In genomic region chr5:63053019-63053638, GRCh38 we compare ENCODE assay signal across 17 cellular contexts.
DNase-seq lines count a peak whose midpoint lies in the region; ATAC-seq and TF ChIP-seq lines count a peak whose summit lies in the region.
"Had no signal": no experiment of that assay in that cellular context is flagged by ENCODE, and none has a peak within 500 bp of the region (broad histone marks: within the 10 kb centered on the region; RNA-seq: fewer than 3 reads in every experiment).

No MANE protein-coding gene starts in this region.

- no peaks in the 10 kb centered on the region for H3K27me3 ChIP-seq in right atrium auricular region
- H3K27me3 ChIP-seq: SJCRH30 had no signal

- TF ChIP-seq CTCF in right atrium auricular region (IDR thresholded peaks at IDR 0.05) = no peak

- no peaks in the 10 kb centered on the region for H3K36me3 ChIP-seq in right atrium auricular region
- H3K36me3 ChIP-seq: HAP-1, SJCRH30 had no signal

- no peak overlapping the region for H3K4me3 ChIP-seq in right atrium auricular region
- H3K4me3 ChIP-seq: HAP-1, SJCRH30 had no signal

- no peaks in the 10 kb centered on the region for H3K9me3 ChIP-seq in right atrium auricular region
- H3K9me3 ChIP-seq: HAP-1, SJCRH30 had no signal

- ATAC-seq in GM18511 (IDR thresholded peaks at IDR 0.05; ENCODE audit: unreplicated experiment) (peak; percentile 62), SK-N-SH treated with all-trans-retinoic acid at 6 μM for 48 hours (no peak)
- ATAC-seq: T-helper 17 cell had no signal

- H3K27ac ChIP-seq in right atrium auricular region = no peak overlapping the region
- H3K27ac ChIP-seq: SJCRH30 had no signal

- peaks cover 0 to 5% of the 10 kb centered on the region in 2 donors for H3K4me1 ChIP-seq in right atrium auricular region
- H3K4me1 ChIP-seq: HAP-1, SJCRH30 had no signal

- DNase-seq in amniotic epithelial cell (ENCODE audit: low read depth) = peak; percentile 1
- peak; percentile 64 for DNase-seq in right atrium auricular region (ENCODE audit: low spot score)
- peak; percentile 48 for DNase-seq in renal cortical epithelial cell (ENCODE audit: low read depth)
- no peak for DNase-seq in medulla oblongata (ENCODE audit: extremely low spot score)
- DNase-seq in NCI-H524 (lab: John Stamatoyannopoulos, UW) = no peak
- DNase-seq in NCI-H2107 treated with DMSO at 0.1 percent for 48 hours (lab: John Stamatoyannopoulos, UW; ENCODE audit: unreplicated experiment) = no peak
- DNase-seq: activated B cell treated with CpG ODN at 0.5 μM for 24 hours; activated CD8-positive, alpha-beta memory T cell treated with anti-CD3 and anti-CD28 coated beads for 24 hours; CD4-positive, CD25-positive, alpha-beta regulatory T cell; immature natural killer cell; NCI-H2029 treated with DMSO at 0.1 percent for 48 hours; NCI-H526; T-helper 17 cell had no signal

TF ChIP-seq in SK-N-SH treated with all-trans-retinoic acid at 6 μM for 48 hours, 23 proteins besides CTCF, POLR2A, EP300 and RAD21:
- no peak for TF ChIP-seq CREB5 (CRISPR knock-in tag; IDR thresholded peaks at IDR 0.05; ENCODE audit: low read depth)
- TF ChIP-seq GLIS3 (CRISPR knock-in tag; IDR thresholded peaks at IDR 0.05) = no peak
- no peak for TF ChIP-seq ZNF8 (CRISPR knock-in tag; IDR thresholded peaks at IDR 0.05)
- no peak for TF ChIP-seq ISL1 (CRISPR knock-in tag; IDR thresholded peaks at IDR 0.05)
- TF ChIP-seq SNAI2 (CRISPR knock-in tag; IDR thresholded peaks at IDR 0.05) = no peak
- TF ChIP-seq OSR1 (CRISPR knock-in tag; IDR thresholded peaks at IDR 0.05) = no peak
- TF ChIP-seq ZNF565 (CRISPR knock-in tag; conservative IDR thresholded peaks at IDR 0.05; ENCODE audit: low read depth) = no peak
- TF ChIP-seq ZC3H10 (CRISPR knock-in tag; IDR thresholded peaks at IDR 0.05) = no peak
- no peak for TF ChIP-seq CSRNP3 (CRISPR knock-in tag; IDR thresholded peaks at IDR 0.05)
- no peak for TF ChIP-seq PATZ1 (CRISPR knock-in tag; IDR thresholded peaks at IDR 0.05; ENCODE audit: borderline replicate concordance)
- TF ChIP-seq ESRRG (CRISPR knock-in tag; IDR thresholded peaks at IDR 0.05) = no peak

Comparison
In these comparisons a context has a peak if more than half of its experiments do, and no peak if none do; other contexts are left out.
1. DNase-seq: peak in amniotic epithelial cell (single experiment), right atrium auricular region (single experiment) and renal cortical epithelial cell (single experiment); none in medulla oblongata (single experiment), NCI-H524 (0 of 2) and NCI-H2107 treated with DMSO at 0.1 percent for 48 hours (single experiment).